8 cellular contexts compared by ENCODE assay signal in the genomic region with DNA sequence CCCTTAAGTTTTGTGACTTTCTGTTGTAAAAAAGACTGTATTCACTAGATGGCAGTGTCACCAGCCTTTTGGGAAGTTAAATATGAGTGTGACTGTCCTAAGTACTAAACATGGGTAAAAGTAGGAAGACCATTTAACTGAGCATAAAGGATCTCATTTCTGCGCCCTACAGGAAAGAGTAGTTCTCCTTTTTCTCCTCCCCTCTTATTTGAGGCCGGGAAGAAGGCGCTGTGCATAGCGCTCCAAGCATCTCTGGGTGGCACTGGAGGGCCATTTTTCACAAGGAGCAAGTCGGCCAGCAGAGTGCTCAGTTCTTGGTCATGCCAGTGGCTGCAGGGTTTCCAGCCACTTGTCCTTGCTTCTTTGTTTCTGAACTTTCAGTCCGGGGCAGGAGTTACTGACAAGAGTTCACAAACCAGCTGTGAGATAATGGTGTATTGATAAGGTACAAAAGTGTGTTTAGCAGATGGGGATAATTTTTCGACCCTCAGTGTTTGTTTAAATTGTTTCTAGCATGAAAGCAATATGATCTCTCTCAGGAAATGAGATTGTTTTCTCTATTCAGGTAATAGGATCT.
DNase-seq lines count a peak whose midpoint lies in the region; ATAC-seq and TF ChIP-seq lines count a peak whose summit lies in the region.

No MANE protein-coding gene starts in this region.

- H3K27ac Mint-ChIP-seq in Caco-2 (ENCODE audit: unreplicated experiment), result no peak overlapping the region
- H3K27ac Mint-ChIP-seq in activated naive CD8-positive, alpha-beta T cell treated with anti-CD3 and anti-CD28 coated beads for 36 hours, result no peak overlapping the region

- no peaks in the 10 kb centered on the region for H3K36me3 ChIP-seq in Caco-2 (ENCODE audit: control insufficient read depth, insufficient read depth, low read length)

- CTCF ChIA-PET in Caco-2 (lab: Charles Lee), result interaction anchor here (0.6 kb wide), 2 partner anchors 107 to 224 kb away, joined by 3 read pairs; no protein-coding TSS in a partner anchor

- ATAC-seq in GM19324 (IDR thresholded peaks at IDR 0.05; ENCODE audit: low FRiP score, unreplicated experiment), result peak; percentile 64
- ATAC-seq in HG03439 (IDR thresholded peaks at IDR 0.05; ENCODE audit: unreplicated experiment), result peak; percentile 85

- no TSS peak for BruUV-seq in Caco-2 (replicated peaks; lab: Mats Ljungman, UMichigan)

- H3K4me1 Mint-ChIP-seq in Caco-2 (ENCODE audit: low read depth, unreplicated experiment), result peaks cover 16% of the 10 kb centered on the region
- H3K4me1 Mint-ChIP-seq in activated naive CD8-positive, alpha-beta T cell treated with anti-CD3 and anti-CD28 coated beads for 36 hours, result no peaks in the 10 kb centered on the region

- H3K9me3 Mint-ChIP-seq in Caco-2 (ENCODE audit: unreplicated experiment), result no peaks in the 10 kb centered on the region
- no peaks in the 10 kb centered on the region for H3K9me3 Mint-ChIP-seq in activated naive CD8-positive, alpha-beta T cell treated with anti-CD3 and anti-CD28 coated beads for 36 hours

- H3K4me3 Mint-ChIP-seq in Caco-2 (ENCODE audit: unreplicated experiment), result no peak overlapping the region
- H3K4me3 Mint-ChIP-seq in activated naive CD8-positive, alpha-beta T cell treated with anti-CD3 and anti-CD28 coated beads for 36 hours, result no peak overlapping the region

- no peak overlapping the region for H3K4me3 ChIP-seq in Caco-2 (ENCODE audit: low read depth, low read length)

- DNase-seq in Caco-2 (peak; percentile 67 to 71), NOMO-1 treated with dmso at 0.1 percent for 144 hours (lab: John Stamatoyannopoulos, UW; ENCODE audit: unreplicated experiment) (peak; percentile 84), glomerular visceral epithelial cell (ENCODE audit: extremely low spot score) (peak; percentile 82), nucleus accumbens (lab: John Stamatoyannopoulos, UW) (peak; percentile 10 to 85 (median 70)), NCI-H146 (lab: John Stamatoyannopoulos, UW) (no peak)
- peak; percentile 37 for DNase-seq in activated naive CD8-positive, alpha-beta T cell treated with anti-CD3 and anti-CD28 coated beads for 36 hours

- intact Hi-C loops in Caco-2 (cut with micrococcal nuclease; ENCODE audit: unreplicated experiment), result loop anchor here (1.0 to 5.0 kb wide), 7 partner anchors 69 to 267 kb away; no protein-coding TSS in a partner anchor

- H3K27me3 Mint-ChIP-seq in Caco-2 (ENCODE audit: insufficient read depth, unreplicated experiment), result no peaks in the 10 kb centered on the region
- no peaks in the 10 kb centered on the region for H3K27me3 Mint-ChIP-seq in activated naive CD8-positive, alpha-beta T cell treated with anti-CD3 and anti-CD28 coated beads for 36 hours

- peaks cover 10% of the 10 kb centered on the region for H3K36me3 Mint-ChIP-seq in Caco-2 (ENCODE audit: insufficient read depth, unreplicated experiment)
- no peaks in the 10 kb centered on the region for H3K36me3 Mint-ChIP-seq in activated naive CD8-positive, alpha-beta T cell treated with anti-CD3 and anti-CD28 coated beads for 36 hours

- no peaks in the 10 kb centered on the region for H3K27me3 ChIP-seq in Caco-2 (replicated peaks; ENCODE audit: control insufficient read depth, insufficient read depth, low read length)

- H3K4me1 ChIP-seq in Caco-2, result peaks cover 40% of the 10 kb centered on the region

- POLR2A ChIA-PET in Caco-2 (lab: Charles Lee), result no interaction called here

- H3K9me3 ChIP-seq in Caco-2, result no peaks in the 10 kb centered on the region

- peak; percentile 53 to 65 for TF ChIP-seq CTCF in Caco-2 (IDR thresholded peaks at IDR 0.05; ENCODE audit: insufficient read depth in 1 of 2, low read depth in 1 of 2, low read length in 1 of 2, severe bottlenecking in 1 of 2, unreplicated experiment in 1 of 2)
